In genomic region chr6:35524380-35525020, GRCh38 we compare ENCODE assay signal across 23 cellular contexts. TPM values are rescaled to one million over a fixed set of nuclear protein-coding genes. Genes with fewer than 3 reads are reported as not detected.
DNase-seq lines count a peak whose midpoint lies in the region; ATAC-seq and TF ChIP-seq lines count a peak whose summit lies in the region.
"Had no signal": no experiment of that assay in that cellular context is flagged by ENCODE, and none has a peak within 500 bp of the region (broad histone marks: within the 10 kb centered on the region; RNA-seq: fewer than 3 reads in every experiment).

No MANE protein-coding gene starts in this region.

- no peak overlapping the region for H3K4me3 ChIP-seq in naive thymus-derived CD4-positive, alpha-beta T cell (ENCODE audit: low read length)
- H3K4me3 ChIP-seq in Peyer's patch, result no peak overlapping the region
- H3K4me3 ChIP-seq: A549, GM12878, SJSA1 had no signal

- TF ChIP-seq POLR2A in Peyer's patch (IDR thresholded peaks at IDR 0.05), result no peak

- H3K4me3 Mint-ChIP-seq in activated naive CD8-positive, alpha-beta T cell treated with anti-CD3 and anti-CD28 coated beads, Interleukin-2, amount 10 ng/mL, durations not matched to agents 7 days and 5 days, result no peak overlapping the region
- H3K4me3 Mint-ChIP-seq in activated naive CD8-positive, alpha-beta T cell treated with anti-CD3 and anti-CD28 coated beads for 36 hours, result no peak overlapping the region
- H3K4me3 Mint-ChIP-seq in T-cell, result no peak overlapping the region
- peak overlapping the region in 1 of 10 donors; percentile 16 for H3K4me3 Mint-ChIP-seq in naive thymus-derived CD4-positive, alpha-beta T cell
- H3K4me3 Mint-ChIP-seq: HFFc6 had no signal

- intact Hi-C loops in naive thymus-derived CD4-positive, alpha-beta T cell (cut with micrococcal nuclease), result loop anchor here in 1 of 2 donors (5.0 kb wide), 2 partner anchors 43 to 573 kb away; no protein-coding TSS in a partner anchor

- peaks cover 23% of the 10 kb centered on the region for H3K4me1 Mint-ChIP-seq in activated naive CD8-positive, alpha-beta T cell treated with anti-CD3 and anti-CD28 coated beads, Interleukin-2, amount 10 ng/mL, durations not matched to agents 7 days and 5 days
- peaks cover 15% of the 10 kb centered on the region for H3K4me1 Mint-ChIP-seq in activated naive CD8-positive, alpha-beta T cell treated with anti-CD3 and anti-CD28 coated beads for 36 hours
- H3K4me1 Mint-ChIP-seq in T-cell, result peaks cover 20 to 28% (median 21%) of the 10 kb centered on the region in 3 donors
- peaks cover 9 to 33% (median 26%) of the 10 kb centered on the region in 7 donors for H3K4me1 Mint-ChIP-seq in naive thymus-derived CD4-positive, alpha-beta T cell

- no peaks in the 10 kb centered on the region for H3K9me3 Mint-ChIP-seq in activated naive CD8-positive, alpha-beta T cell treated with anti-CD3 and anti-CD28 coated beads, Interleukin-2, amount 10 ng/mL, durations not matched to agents 7 days and 5 days
- no peaks in the 10 kb centered on the region for H3K9me3 Mint-ChIP-seq in activated naive CD8-positive, alpha-beta T cell treated with anti-CD3 and anti-CD28 coated beads for 36 hours
- no peaks in the 10 kb centered on the region for H3K9me3 Mint-ChIP-seq in T-cell
- no peaks in the 10 kb centered on the region for H3K9me3 Mint-ChIP-seq in naive thymus-derived CD4-positive, alpha-beta T cell
- H3K9me3 Mint-ChIP-seq: HFFc6 had no signal

- ATAC-seq in activated naive CD8-positive, alpha-beta T cell treated with anti-CD3 and anti-CD28 coated beads, Interleukin-2, amount 10 ng/mL, durations not matched to agents 7 days and 5 days (ENCODE audit: low read depth), result no peak
- ATAC-seq in T-cell (replicated peaks in 1 of 4) (no peak), HG02840 (IDR thresholded peaks at IDR 0.05; ENCODE audit: low FRiP score, unreplicated experiment) (no peak)
- ATAC-seq in naive thymus-derived CD4-positive, alpha-beta T cell, result no peak
- ATAC-seq: A549, GM12878 had no signal

- no peaks in the 10 kb centered on the region for H3K27me3 ChIP-seq in naive thymus-derived CD4-positive, alpha-beta T cell (ENCODE audit: control insufficient read depth in 2 of 2, insufficient read depth in 2 of 2, low read length in 2 of 2)
- H3K27me3 ChIP-seq in Peyer's patch, result no peaks in the 10 kb centered on the region
- H3K27me3 ChIP-seq: BE2C, SJSA1 had no signal

- no peaks in the 10 kb centered on the region for H3K36me3 ChIP-seq in naive thymus-derived CD4-positive, alpha-beta T cell (ENCODE audit: control insufficient read depth in 2 of 3, insufficient read depth in 3 of 3, low read length in 3 of 3)
- H3K36me3 ChIP-seq in Peyer's patch, result no peaks in the 10 kb centered on the region
- H3K36me3 ChIP-seq: BE2C, SJSA1 had no signal

- H3K27me3 Mint-ChIP-seq in activated naive CD8-positive, alpha-beta T cell treated with anti-CD3 and anti-CD28 coated beads, Interleukin-2, amount 10 ng/mL, durations not matched to agents 7 days and 5 days, result peaks cover 9% of the 10 kb centered on the region
- H3K27me3 Mint-ChIP-seq in activated naive CD8-positive, alpha-beta T cell treated with anti-CD3 and anti-CD28 coated beads for 36 hours, result no peaks in the 10 kb centered on the region
- no peaks in the 10 kb centered on the region for H3K27me3 Mint-ChIP-seq in T-cell
- H3K27me3 Mint-ChIP-seq in naive thymus-derived CD4-positive, alpha-beta T cell, result no peaks in the 10 kb centered on the region

- no peaks in the 10 kb centered on the region for H3K36me3 Mint-ChIP-seq in activated naive CD8-positive, alpha-beta T cell treated with anti-CD3 and anti-CD28 coated beads, Interleukin-2, amount 10 ng/mL, durations not matched to agents 7 days and 5 days
- no peaks in the 10 kb centered on the region for H3K36me3 Mint-ChIP-seq in activated naive CD8-positive, alpha-beta T cell treated with anti-CD3 and anti-CD28 coated beads for 36 hours
- H3K36me3 Mint-ChIP-seq in T-cell, result no peaks in the 10 kb centered on the region
- H3K36me3 Mint-ChIP-seq in naive thymus-derived CD4-positive, alpha-beta T cell, result no peaks in the 10 kb centered on the region

- peak overlapping the region; percentile 71 for H3K27ac Mint-ChIP-seq in activated naive CD8-positive, alpha-beta T cell treated with anti-CD3 and anti-CD28 coated beads, Interleukin-2, amount 10 ng/mL, durations not matched to agents 7 days and 5 days
- no peak overlapping the region for H3K27ac Mint-ChIP-seq in activated naive CD8-positive, alpha-beta T cell treated with anti-CD3 and anti-CD28 coated beads for 36 hours
- H3K27ac Mint-ChIP-seq in T-cell, result peak overlapping the region; percentile 9 to 34
- H3K27ac Mint-ChIP-seq in naive thymus-derived CD4-positive, alpha-beta T cell, result peak overlapping the region in 7 of 9 donors; percentile 4 to 82 (median 45)
- H3K27ac Mint-ChIP-seq: HFFc6 had no signal

- H3K9me3 ChIP-seq in naive thymus-derived CD4-positive, alpha-beta T cell (ENCODE audit: control insufficient read depth in 2 of 3, low read length in 3 of 3), result no peaks in the 10 kb centered on the region
- no peaks in the 10 kb centered on the region for H3K9me3 ChIP-seq in Peyer's patch
- H3K9me3 ChIP-seq: A549, BE2C, Caco-2, SJSA1 had no signal

- CTCF ChIA-PET in T-cell (lab: Charles Lee), result interaction anchor here (0.6 to 0.9 kb wide), 3 partner anchors 8 to 1258 kb away, joined by 3 to 5 read pairs (median 3); partner anchors contain the start of gene ARMC12 (in 1 of the 2)
- CTCF ChIA-PET in naive thymus-derived CD4-positive, alpha-beta T cell (lab: Charles Lee), result interaction anchor here (0.6 to 6.8 kb wide), 7 partner anchors 34 to 214 kb away, joined by 3 to 64 read pairs (median 4); partner anchors contain the start of gene ARMC12

- peaks cover 9 to 19% of the 10 kb centered on the region in 2 donors for H3K4me1 ChIP-seq in naive thymus-derived CD4-positive, alpha-beta T cell (ENCODE audit: control insufficient read depth in 2 of 2, insufficient read depth in 2 of 2, low read length in 2 of 2)
- no peaks in the 10 kb centered on the region for H3K4me1 ChIP-seq in Peyer's patch
- H3K4me1 ChIP-seq: A549, BE2C had no signal

- no peak for DNase-seq in activated naive CD8-positive, alpha-beta T cell treated with anti-CD3 and anti-CD28 coated beads, Interleukin-2, amount 10 ng/mL, durations not matched to agents 7 days and 5 days
- DNase-seq in activated naive CD8-positive, alpha-beta T cell treated with anti-CD3 and anti-CD28 coated beads for 36 hours, result no peak
- no peak for DNase-seq in T-cell
- DNase-seq in naive thymus-derived CD4-positive, alpha-beta T cell, result no peak
- DNase-seq in iPS-NIHi7 (ENCODE audit: extremely low spot score), result no peak
- DNase-seq in Peyer's patch, result no peak
- DNase-seq: BE2C, Caco-2, DND-41, HFFc6, MV-4-11, NCI-H1105 treated with DMSO at 0.1 percent for 48 hours, NCI-H2029 treated with DMSO at 0.1 percent for 48 hours, NCI-H2171, NCI-H345, NCI-H524 treated with DMSO at 0.1 percent for 48 hours had no signal

- H3K27ac ChIP-seq in naive thymus-derived CD4-positive, alpha-beta T cell (ENCODE audit: low read depth, low read length), result no peak overlapping the region
- no peak overlapping the region for H3K27ac ChIP-seq in Peyer's patch
- H3K27ac ChIP-seq: A549, HL-60, KMS-11, SJSA1 had no signal

- TF ChIP-seq CTCF in Peyer's patch (IDR thresholded peaks at IDR 0.05), result no peak

- POLR2A ChIA-PET in activated naive CD8-positive, alpha-beta T cell treated with anti-CD3 and anti-CD28 coated beads, Interleukin-2, amount 10 ng/mL, durations not matched to agents 7 days and 5 days (lab: Charles Lee), result interaction anchor here (0.7 to 1.5 kb wide), 3 partner anchors 8 to 217 kb away, joined by 3 to 8 read pairs (median 3); partner anchors contain the start of gene TEAD3
- POLR2A ChIA-PET in T-cell (lab: Charles Lee), result no interaction called here
- POLR2A ChIA-PET in naive thymus-derived CD4-positive, alpha-beta T cell (lab: Charles Lee), result interaction anchor here (0.9 kb wide), 1 partner anchor 27 kb away, joined by 5 read pairs; no protein-coding TSS in a partner anchor

RNA-seq across cellular contexts. Expression of gene TULP1, which starts 11.8 kb away (rescaled TPM):
- total RNA-seq in activated naive CD8-positive, alpha-beta T cell treated with anti-CD3 and anti-CD28 coated beads, Interleukin-2, amount 10 ng/mL, durations not matched to agents 7 days and 5 days, result not detected
- total RNA-seq in activated naive CD8-positive, alpha-beta T cell treated with anti-CD3 and anti-CD28 coated beads for 36 hours, result not detected
- total RNA-seq in T-cell (not detected), Peyer's patch (not detected)
- total RNA-seq in naive thymus-derived CD4-positive, alpha-beta T cell, result not detected
- not detected for polyA plus RNA-seq in naive thymus-derived CD4-positive, alpha-beta T cell
- total RNA-seq: Caco-2, GM12878, HFFc6, OCI-LY7, SJSA1 had no signal
- polyA plus RNA-seq: A549, GM12878 had no signal

RNA-seq across cellular contexts. Expression of gene TEAD3, which starts 27.6 kb away (rescaled TPM):
- total RNA-seq in activated naive CD8-positive, alpha-beta T cell treated with anti-CD3 and anti-CD28 coated beads, Interleukin-2, amount 10 ng/mL, durations not matched to agents 7 days and 5 days, result under 1 TPM; 0.19 to 0.43 TPM
- under 1 TPM; 0.60 to 0.66 TPM for total RNA-seq in activated naive CD8-positive, alpha-beta T cell treated with anti-CD3 and anti-CD28 coated beads for 36 hours
- total RNA-seq in T-cell (under 1 TPM in 3 of 5 donors, not detected in 2; 0.26 to 0.53 (median 0.41) TPM), Peyer's patch (10 to 100 TPM; 10.7 to 32.9 (median 27.4) TPM)
- total RNA-seq in naive thymus-derived CD4-positive, alpha-beta T cell, result under 1 TPM in 3 of 5 experiments, not detected in 2; 0.16 to 0.27 (median 0.24) TPM
- under 1 TPM in 1 of 2 donors, not detected in 1; 0.10 TPM for polyA plus RNA-seq in naive thymus-derived CD4-positive, alpha-beta T cell
- total RNA-seq: OCI-LY7 had no signal

RNA-seq across cellular contexts. Expression of gene RPL10A, which starts 56.3 kb away (rescaled TPM):
- 1,000 to 10,000 TPM; 1,373 to 1,398 TPM for total RNA-seq in activated naive CD8-positive, alpha-beta T cell treated with anti-CD3 and anti-CD28 coated beads, Interleukin-2, amount 10 ng/mL, durations not matched to agents 7 days and 5 days
- 1,000 to 10,000 TPM; 2,227 to 2,291 TPM for total RNA-seq in activated naive CD8-positive, alpha-beta T cell treated with anti-CD3 and anti-CD28 coated beads for 36 hours
- 1,000 to 10,000 TPM; 1,890 to 2,203 (median 2,081) TPM for total RNA-seq in T-cell
- total RNA-seq in naive thymus-derived CD4-positive, alpha-beta T cell, result 1,000 to 10,000 TPM; 1,380 to 2,381 (median 2,302) TPM
- polyA plus RNA-seq in naive thymus-derived CD4-positive, alpha-beta T cell, result 1,000 to 10,000 TPM; 1,203 to 1,279 TPM
- total RNA-seq in Peyer's patch, result 1,000 to 10,000 TPM in 1 of 4 donors, 100 to 1,000 TPM in 3; 347 to 1,065 (median 530) TPM

Comparison
In these comparisons a context has a peak if more than half of its experiments do, and no peak if none do; other contexts are left out.
1. RNA of gene TEAD3, which starts 27.6 kb away (total RNA-seq): 10.7 to 32.9 TPM in Peyer's patch; 0.60 to 0.66 TPM in activated naive CD8-positive, alpha-beta T cell treated with anti-CD3 and anti-CD28 coated beads for 36 hours, 0.19 to 0.43 TPM in activated naive CD8-positive, alpha-beta T cell treated with anti-CD3 and anti-CD28 coated beads, Interleukin-2, amount 10 ng/mL, durations not matched to agents 7 days and 5 days, 0.26 to 0.53 TPM in T-cell and 0.16 to 0.27 TPM in naive thymus-derived CD4-positive, alpha-beta T cell; every median in the first group is over 4 times any median in the second.
2. POLR2A ChIA-PET loops: an anchor here in activated naive CD8-positive, alpha-beta T cell treated with anti-CD3 and anti-CD28 coated beads, Interleukin-2, amount 10 ng/mL, durations not matched to agents 7 days and 5 days (0.7 to 1.5 kb wide) and naive thymus-derived CD4-positive, alpha-beta T cell (0.9 kb wide); none called in T-cell.